ENCODE assay signal across 8 cellular contexts in genomic region chr1:85580046-85580411, GRCh38. TPM values are rescaled to one million over a fixed set of nuclear protein-coding genes. Genes with fewer than 3 reads are reported as not detected.
DNase-seq lines count a peak whose midpoint lies in the region; ATAC-seq, FAIRE-seq and TF ChIP-seq lines count a peak whose summit lies in the region.

No MANE protein-coding gene starts in this region.

- H3K36me3 ChIP-seq in fibroblast of lung (ENCODE audit: control insufficient read depth, insufficient read depth, low read length) = peaks cover 7% of the 10 kb centered on the region

- no peaks in the 10 kb centered on the region for H4K20me1 ChIP-seq in fibroblast of lung (ENCODE audit: control insufficient read depth, extremely low read depth, insufficient read depth, low read length)

- H3K9me3 Mint-ChIP-seq in progenitor cell of endocrine pancreas (ENCODE audit: low read depth) = no peaks in the 10 kb centered on the region

- peak overlapping the region; percentile 93 for H3K4me3 Mint-ChIP-seq in progenitor cell of endocrine pancreas (ENCODE audit: low read depth)

- H3K4me2 ChIP-seq in fibroblast of lung (ENCODE audit: extremely low read depth, insufficient read depth, low read length) = peak overlapping the region; percentile 83

- peak overlapping the region; percentile 99 for H3K27ac Mint-ChIP-seq in progenitor cell of endocrine pancreas

- DNase-seq in GM12865 (ENCODE audit: low read depth) = no peak
- peak; percentile 59 for DNase-seq in RWPE1 (ENCODE audit: low spot score)
- DNase-seq in fibroblast of lung (ENCODE audit: low read depth in 2 of 2) = peak; percentile 66 to 88
- no peak for DNase-seq in progenitor cell of endocrine pancreas (ENCODE audit: low spot score, unreplicated experiment)
- no peak for DNase-seq in NCI-H345 treated with DMSO at 0.1 percent for 48 hours (lab: John Stamatoyannopoulos, UW; ENCODE audit: unreplicated experiment)
- no peak for DNase-seq in frontal cortex (ENCODE audit: low spot score in 2 of 2)
- DNase-seq in activated gamma-delta T cell treated with Interleukin-2 at 50 U/mL for 16 hours = no peak
- DNase-seq in left lobe of liver (ENCODE audit: low spot score) = no peak

- CTCF ChIA-PET in RWPE1 (lab: Yijun Ruan, JAX) = interaction anchor here (0.6 to 0.7 kb wide), 3 partner anchors 128 to 288 kb away, joined by 3 to 4 read pairs (median 3); no protein-coding TSS in a partner anchor

- H3K4me3 ChIP-seq in GM12865 (ENCODE audit: low read depth, low read length) = peak overlapping the region; percentile 54
- peak overlapping the region; percentile 48 to 97 (median 56) for H3K4me3 ChIP-seq in fibroblast of lung (replicated peaks in 1 of 4; ENCODE audit: control extremely low read depth in 1 of 4, insufficient read depth in 1 of 4, low read depth in 3 of 4, low read length in 4 of 4)

- no peaks in the 10 kb centered on the region for H3K27me3 ChIP-seq in fibroblast of lung (ENCODE audit: control insufficient read depth, insufficient read depth, low read length)

- H3K36me3 Mint-ChIP-seq in progenitor cell of endocrine pancreas (ENCODE audit: insufficient read depth) = peaks cover 15% of the 10 kb centered on the region

- H2AFZ ChIP-seq in fibroblast of lung (ENCODE audit: low read length) = no peak overlapping the region

- H3K9me3 ChIP-seq in fibroblast of lung (ENCODE audit: control insufficient read depth, insufficient read depth, low read depth, low read length) = no peaks in the 10 kb centered on the region

- peaks cover 45% of the 10 kb centered on the region for H3K4me1 Mint-ChIP-seq in progenitor cell of endocrine pancreas (ENCODE audit: low read depth)

- POLR2A ChIA-PET in RWPE1 (lab: Yijun Ruan, JAX; ENCODE audit: low non-redundant PET) = interaction anchor here (0.7 kb wide), 1 partner anchor 17 kb away, joined by 3 read pairs; no protein-coding TSS in a partner anchor

- no peak for ATAC-seq in left lobe of liver

- TF ChIP-seq CTCF in GM12865 (IDR thresholded peaks at IDR 0.05; ENCODE audit: insufficient read depth, low read depth, low read length, missing control alignments) (no peak), RWPE1 (conservative IDR thresholded peaks at IDR 0.05; ENCODE audit: low read depth) (no peak), fibroblast of lung (conservative IDR thresholded peaks at IDR 0.05 in 1 of 2, IDR thresholded peaks at IDR 0.05 in 1 of 2; ENCODE audit: low read depth in 1 of 2, low read length in 2 of 2) (no peak), progenitor cell of endocrine pancreas (IDR thresholded peaks at IDR 0.05; ENCODE audit: unreplicated experiment) (no peak)

- no peak for FAIRE-seq in frontal cortex (lab: Jason Lieb, UNC)

- H3K27ac ChIP-seq in RWPE1 (peak overlapping the region; percentile 95), fibroblast of lung (ENCODE audit: insufficient read depth, low read length) (peak overlapping the region; percentile 99)

- H3K79me2 ChIP-seq in fibroblast of lung (ENCODE audit: control insufficient read depth, insufficient read depth, low read length) = peaks cover 61% of the 10 kb centered on the region

- H3K4me1 ChIP-seq in fibroblast of lung (ENCODE audit: control insufficient read depth, extremely low read depth, insufficient read depth, low read length) = peaks cover 6% of the 10 kb centered on the region

- peaks cover 56% of the 10 kb centered on the region for H3K27me3 Mint-ChIP-seq in progenitor cell of endocrine pancreas

- H3K9ac ChIP-seq in fibroblast of lung (ENCODE audit: insufficient read depth, low read length) = peak overlapping the region; percentile 83

RNA-seq across cellular contexts. Expression of gene CCN1, which starts 0.5 kb away (rescaled TPM):
- total RNA-seq in fibroblast of lung (48.5 and 146 TPM in 2 replicates), progenitor cell of endocrine pancreas (62.8 and 64.3 TPM in 2 replicates), frontal cortex (1.6 TPM), left lobe of liver (16.8 TPM)
- 531 and 635 TPM in 2 replicates for polyA plus RNA-seq in fibroblast of lung
- polyA plus RNA-seq in fibroblast of lung (2012) = 570 and 726 TPM in 2 replicates
- polyA minus RNA-seq in fibroblast of lung (ENCODE audit: low replicate concordance) = 406 and 477 TPM in 2 replicates

Comparison
In these comparisons a context has a peak if more than half of its experiments do, and no peak if none do; other contexts are left out.
1. DNase-seq: peak in RWPE1 (single experiment) and fibroblast of lung (2 of 2); none in GM12865 (single experiment), progenitor cell of endocrine pancreas (single experiment), NCI-H345 treated with DMSO at 0.1 percent for 48 hours (single experiment), frontal cortex (0 of 2), activated gamma-delta T cell treated with Interleukin-2 at 50 U/mL for 16 hours (single experiment) and left lobe of liver (single experiment).